ENCODE assay signal across 16 cellular contexts in genomic region chr6:154187714-154188113, GRCh38.
A peak's percentile ranks its signal among the peaks of the same experiment; 100 is the strongest.
DNase-seq lines count a peak whose midpoint lies in the region; ATAC-seq and TF ChIP-seq lines count a peak whose summit lies in the region.
"Had no signal": no experiment of that assay in that cellular context is flagged by ENCODE, and none has a peak within 500 bp of the region (broad histone marks: within the 10 kb centered on the region; RNA-seq: fewer than 3 reads in every experiment).

No MANE protein-coding gene starts in this region.

- peaks cover 32% of the 10 kb centered on the region for H3K4me1 Mint-ChIP-seq in activated T-cell treated with anti-CD3 and anti-CD28 coated beads, Interleukin-2, amount 50 U/mL, for 72 hours (ENCODE audit: low read depth)
- peaks cover 20% of the 10 kb centered on the region for H3K4me1 Mint-ChIP-seq in activated T-helper 17 cell treated with anti-CD3 and anti-CD28 coated beads, Interleukin-2, amount 50 U/mL, for 72 hours

- no peak for DNase-seq in activated T-cell treated with anti-CD3 and anti-CD28 coated beads, Interleukin-2, amount 50 U/mL, for 72 hours
- no peak for DNase-seq in activated T-cell treated with anti-CD3 and anti-CD28 coated beads, Interleukin-2, amount 50 U/mL, for 48 hours
- DNase-seq in SK-N-DZ (ENCODE audit: low spot score) = no peak
- DNase-seq: Caco-2, GM23248, MG63, NCI-H187, NCI-H446 treated with DMSO at 0.1 percent for 48 hours, SK-N-SH had no signal

- ATAC-seq in activated T-cell treated with anti-CD3 and anti-CD28 coated beads, Interleukin-2, amount 50 U/mL, for 72 hours (replicated peaks in 1 of 2) = peak; percentile 65 to 74
- ATAC-seq in GM19463 (IDR thresholded peaks at IDR 0.05; ENCODE audit: unreplicated experiment) (peak; percentile 73), SK-N-SH treated with all-trans-retinoic acid at 6 μM for 48 hours (no peak), HG02840 (IDR thresholded peaks at IDR 0.05; ENCODE audit: low FRiP score, unreplicated experiment) (no peak)
- ATAC-seq in activated T-helper 17 cell treated with anti-CD3 and anti-CD28 coated beads, Interleukin-2, amount 50 U/mL, for 72 hours (replicated peaks) = peak; percentile 48
- ATAC-seq: A549, Panc1, Right ventricle myocardium inferior had no signal

- H3K4me3 Mint-ChIP-seq in activated T-cell treated with anti-CD3 and anti-CD28 coated beads, Interleukin-2, amount 50 U/mL, for 72 hours = peak overlapping the region; percentile 15 to 51
- peak overlapping the region; percentile 2 for H3K4me3 Mint-ChIP-seq in activated T-helper 17 cell treated with anti-CD3 and anti-CD28 coated beads, Interleukin-2, amount 50 U/mL, for 72 hours

- peaks cover 0 to 3% of the 10 kb centered on the region in 2 donors for H3K9me3 Mint-ChIP-seq in activated T-cell treated with anti-CD3 and anti-CD28 coated beads, Interleukin-2, amount 50 U/mL, for 72 hours
- no peaks in the 10 kb centered on the region for H3K9me3 Mint-ChIP-seq in activated T-helper 17 cell treated with anti-CD3 and anti-CD28 coated beads, Interleukin-2, amount 50 U/mL, for 72 hours

- no peaks in the 10 kb centered on the region for H3K27me3 Mint-ChIP-seq in activated T-cell treated with anti-CD3 and anti-CD28 coated beads, Interleukin-2, amount 50 U/mL, for 72 hours (ENCODE audit: low read depth)
- no peaks in the 10 kb centered on the region for H3K27me3 Mint-ChIP-seq in activated T-helper 17 cell treated with anti-CD3 and anti-CD28 coated beads, Interleukin-2, amount 50 U/mL, for 72 hours

- peak overlapping the region; percentile 13 for H3K27ac Mint-ChIP-seq in activated T-cell treated with anti-CD3 and anti-CD28 coated beads, Interleukin-2, amount 50 U/mL, for 72 hours
- H3K27ac Mint-ChIP-seq in activated T-helper 17 cell treated with anti-CD3 and anti-CD28 coated beads, Interleukin-2, amount 50 U/mL, for 72 hours = peak overlapping the region; percentile 18

- peaks cover 5 to 26% of the 10 kb centered on the region in 2 donors for H3K36me3 Mint-ChIP-seq in activated T-cell treated with anti-CD3 and anti-CD28 coated beads, Interleukin-2, amount 50 U/mL, for 72 hours (ENCODE audit: insufficient read depth in 2 of 2)
- H3K36me3 Mint-ChIP-seq in activated T-helper 17 cell treated with anti-CD3 and anti-CD28 coated beads, Interleukin-2, amount 50 U/mL, for 72 hours (ENCODE audit: low read depth) = peaks cover 53% of the 10 kb centered on the region

TF ChIP-seq in SK-N-SH treated with all-trans-retinoic acid at 6 μM for 48 hours, 23 proteins besides CTCF, POLR2A, EP300 and RAD21:
- no peak for TF ChIP-seq CREB5 (CRISPR knock-in tag; IDR thresholded peaks at IDR 0.05; ENCODE audit: low read depth)
- no peak for TF ChIP-seq CSRNP3 (CRISPR knock-in tag; IDR thresholded peaks at IDR 0.05)
- TF ChIP-seq PPARA (CRISPR knock-in tag; IDR thresholded peaks at IDR 0.05; ENCODE audit: borderline replicate concordance) = no peak
- no peak for TF ChIP-seq ZFP30 (CRISPR knock-in tag; IDR thresholded peaks at IDR 0.05)
- TF ChIP-seq ZNF8 (CRISPR knock-in tag; IDR thresholded peaks at IDR 0.05) = no peak
TF ChIP-seq in SK-N-SH treated with all-trans-retinoic acid at 6 μM for 48 hours: peak in this region for 0.

Comparison
In these comparisons a context has a peak if more than half of its experiments do, and no peak if none do; other contexts are left out.
1. ATAC-seq: peak in activated T-cell treated with anti-CD3 and anti-CD28 coated beads, Interleukin-2, amount 50 U/mL, for 72 hours (2 of 2), GM19463 (single experiment) and activated T-helper 17 cell treated with anti-CD3 and anti-CD28 coated beads, Interleukin-2, amount 50 U/mL, for 72 hours (single experiment); none in SK-N-SH treated with all-trans-retinoic acid at 6 μM for 48 hours (single experiment) and HG02840 (single experiment).